ENCODE assay signal across 8 cellular contexts in genomic region chr5:112417931-112418358, GRCh38. TPM values are rescaled to one million over a fixed set of nuclear protein-coding genes. Genes with fewer than 3 reads are reported as not detected.
A peak's percentile ranks its signal among the peaks of the same experiment; 100 is the strongest.
DNase-seq lines count a peak whose midpoint lies in the region; ATAC-seq and TF ChIP-seq lines count a peak whose summit lies in the region.

No MANE protein-coding gene starts in this region.

- H3K36me3 Mint-ChIP-seq in activated CD4-positive, alpha-beta memory T cell treated with anti-CD3 and anti-CD28 coated beads, Interleukin-2, amount 10 ng/mL, durations not matched to agents 7 days and 5 days (ENCODE audit: low read depth), result no peaks in the 10 kb centered on the region
- no peaks in the 10 kb centered on the region for H3K36me3 Mint-ChIP-seq in natural killer cell

- no peaks in the 10 kb centered on the region for H4K20me1 ChIP-seq in fibroblast of lung (ENCODE audit: control insufficient read depth, extremely low read depth, insufficient read depth, low read length)

- H3K9me3 ChIP-seq in fibroblast of lung (ENCODE audit: control insufficient read depth, insufficient read depth, low read depth, low read length) (no peaks in the 10 kb centered on the region), transverse colon (no peaks in the 10 kb centered on the region)

- H3K4me3 Mint-ChIP-seq in activated CD4-positive, alpha-beta memory T cell treated with anti-CD3 and anti-CD28 coated beads, Interleukin-2, amount 10 ng/mL, durations not matched to agents 7 days and 5 days, result peak overlapping the region; percentile 66
- H3K4me3 Mint-ChIP-seq in natural killer cell, result peak overlapping the region; percentile 91

- peak overlapping the region; percentile 31 for H3K4me3 ChIP-seq in AG10803 (ENCODE audit: low read length)
- peak overlapping the region; percentile 43 to 50 (median 48) for H3K4me3 ChIP-seq in fibroblast of lung (replicated peaks in 1 of 4; ENCODE audit: control extremely low read depth in 1 of 4, insufficient read depth in 1 of 4, low read depth in 3 of 4, low read length in 4 of 4)
- H3K4me3 ChIP-seq in transverse colon, result peak overlapping the region; percentile 77 to 88 (median 84)

- H3K79me2 ChIP-seq in fibroblast of lung (ENCODE audit: control insufficient read depth, insufficient read depth, low read length), result no peaks in the 10 kb centered on the region

- in situ Hi-C loops in transverse colon (cut with MboI; ENCODE audit: low pct_ligation_motif_present in 1 of 4, low pct_unique_long_range_greater_than_20kb in 1 of 4, low sequenced_read_pairs in 3 of 4), result loop anchor here in 2 of 4 donors (25.0 kb wide), 1 partner anchor 206 kb away; no protein-coding TSS in a partner anchor

- H3K27me3 ChIP-seq in fibroblast of lung (ENCODE audit: control insufficient read depth, insufficient read depth, low read length) (peaks cover 5% of the 10 kb centered on the region), transverse colon (peaks cover 9% of the 10 kb centered on the region)

- POLR2A ChIA-PET in activated CD4-positive, alpha-beta memory T cell treated with anti-CD3 and anti-CD28 coated beads, Interleukin-2, amount 10 ng/mL, durations not matched to agents 7 days and 5 days (lab: Charles Lee), result interaction anchor here (0.6 to 2.4 kb wide), 6 partner anchors 14 to 1194 kb away, joined by 3 to 13 read pairs (median 3); partner anchors contain the start of genes CAMK4 and DCP2

- no peak overlapping the region for H3K27ac ChIP-seq in fibroblast of lung (ENCODE audit: insufficient read depth, low read length)
- H3K27ac ChIP-seq in transverse colon, result peak overlapping the region; percentile 83 to 86 (median 85)

- H3K4me1 ChIP-seq in fibroblast of lung (ENCODE audit: control insufficient read depth, extremely low read depth, insufficient read depth, low read length), result no peaks in the 10 kb centered on the region
- H3K4me1 ChIP-seq in transverse colon, result peaks cover 0 to 9% (median 1%) of the 10 kb centered on the region in 4 donors

- intact Hi-C loops in natural killer cell (cut with micrococcal nuclease), result loop anchor here (5.0 kb wide), 1 partner anchor 61 kb away; no protein-coding TSS in a partner anchor
- intact Hi-C loops in transverse colon (cut with DNase I; ENCODE audit: low total_unique reads), result loop anchor here (5.0 to 10.0 kb wide), 2 partner anchors 91 to 243 kb away; no protein-coding TSS in a partner anchor

- no peaks in the 10 kb centered on the region for H3K36me3 ChIP-seq in fibroblast of lung (ENCODE audit: control insufficient read depth, insufficient read depth, low read length)
- no peaks in the 10 kb centered on the region for H3K36me3 ChIP-seq in transverse colon

- H2AFZ ChIP-seq in fibroblast of lung (ENCODE audit: low read length), result peak overlapping the region; percentile 74

- H3K27me3 Mint-ChIP-seq in activated CD4-positive, alpha-beta memory T cell treated with anti-CD3 and anti-CD28 coated beads, Interleukin-2, amount 10 ng/mL, durations not matched to agents 7 days and 5 days, result peaks cover 62% of the 10 kb centered on the region
- peaks cover 9 to 13% of the 10 kb centered on the region in 2 donors for H3K27me3 Mint-ChIP-seq in natural killer cell (ENCODE audit: low read depth in 2 of 2)

- peak; percentile 16 for TF ChIP-seq POLR2A in transverse colon (IDR thresholded peaks at IDR 0.05)

- TF ChIP-seq CTCF in AG10803 (conservative IDR thresholded peaks at IDR 0.05; ENCODE audit: low read length) (no peak), fibroblast of lung (conservative IDR thresholded peaks at IDR 0.05 in 1 of 2, IDR thresholded peaks at IDR 0.05 in 1 of 2; ENCODE audit: low read depth in 1 of 2, low read length in 2 of 2) (no peak), natural killer cell (IDR thresholded peaks at IDR 0.05) (no peak), transverse colon (IDR thresholded peaks at IDR 0.05) (no peak)

- CTCF ChIA-PET in activated CD4-positive, alpha-beta memory T cell treated with anti-CD3 and anti-CD28 coated beads, Interleukin-2, amount 10 ng/mL, durations not matched to agents 7 days and 5 days (lab: Charles Lee), result interaction anchor here (0.9 to 1.3 kb wide), 3 partner anchors 11 to 340 kb away, joined by 3 read pairs; no protein-coding TSS in a partner anchor

- ATAC-seq in GM19035 (IDR thresholded peaks at IDR 0.05; ENCODE audit: unreplicated experiment) (peak; percentile 47), HG03442 (IDR thresholded peaks at IDR 0.05; ENCODE audit: unreplicated experiment) (peak; percentile 34), natural killer cell (peak; percentile 62 to 80 (median 65))

- peak overlapping the region; percentile 2 for H3K27ac Mint-ChIP-seq in activated CD4-positive, alpha-beta memory T cell treated with anti-CD3 and anti-CD28 coated beads, Interleukin-2, amount 10 ng/mL, durations not matched to agents 7 days and 5 days
- H3K27ac Mint-ChIP-seq in natural killer cell, result peak overlapping the region; percentile 76 to 92

- peaks cover 11% of the 10 kb centered on the region for H3K4me1 Mint-ChIP-seq in activated CD4-positive, alpha-beta memory T cell treated with anti-CD3 and anti-CD28 coated beads, Interleukin-2, amount 10 ng/mL, durations not matched to agents 7 days and 5 days
- H3K4me1 Mint-ChIP-seq in natural killer cell, result peaks cover 10 to 24% of the 10 kb centered on the region in 2 donors

- no peak for TF ChIP-seq EP300 in transverse colon (IDR thresholded peaks at IDR 0.05; ENCODE audit: low read depth)

- H3K4me2 ChIP-seq in fibroblast of lung (ENCODE audit: extremely low read depth, insufficient read depth, low read length), result peak overlapping the region; percentile 92

- no peak for DNase-seq in AG10803 (ENCODE audit: low read depth)
- peak; percentile 73 for DNase-seq in activated CD4-positive, alpha-beta memory T cell treated with anti-CD3 and anti-CD28 coated beads, Interleukin-2, amount 10 ng/mL, durations not matched to agents 7 days and 5 days
- peak in 1 of 2 donors; percentile 23 for DNase-seq in fibroblast of lung (ENCODE audit: low read depth in 2 of 2)
- DNase-seq in natural killer cell, result peak; percentile 46
- peak; percentile 50 for DNase-seq in transverse colon
- DNase-seq in SHP77 (lab: John Stamatoyannopoulos, UW), result no peak

- H3K9me3 Mint-ChIP-seq in activated CD4-positive, alpha-beta memory T cell treated with anti-CD3 and anti-CD28 coated beads, Interleukin-2, amount 10 ng/mL, durations not matched to agents 7 days and 5 days, result no peaks in the 10 kb centered on the region
- H3K9me3 Mint-ChIP-seq in natural killer cell, result no peaks in the 10 kb centered on the region

- 1 to 20% methylated on average over 1 to 14 of the region's 14 CpGs for WGBS in transverse colon (ENCODE audit: low coverage in 1 of 2), 2 donors

- no peak overlapping the region for H3K9ac ChIP-seq in fibroblast of lung (ENCODE audit: insufficient read depth, low read length)

RNA-seq across cellular contexts. Expression of gene EPB41L4A, which starts 1.1 kb away (rescaled TPM):
- 1 to 10 TPM; 2.3 to 3.3 TPM for total RNA-seq in activated CD4-positive, alpha-beta memory T cell treated with anti-CD3 and anti-CD28 coated beads, Interleukin-2, amount 10 ng/mL, durations not matched to agents 7 days and 5 days
- 0.50 and 0.51 TPM in 2 replicates for total RNA-seq in fibroblast of lung
- polyA plus RNA-seq in fibroblast of lung, result 0.23 and 0.28 TPM in 2 replicates
- polyA plus RNA-seq in fibroblast of lung (2012), result 0.03 and 0.76 TPM in 2 replicates
- not detected in 2 replicates for polyA minus RNA-seq in fibroblast of lung (ENCODE audit: low replicate concordance)
- total RNA-seq in natural killer cell, result 10 to 100 TPM; 21.9 to 30.4 (median 22.1) TPM
- total RNA-seq in transverse colon, result 10 to 100 TPM; 10.1 to 32.9 (median 11.6) TPM

Comparison
In these comparisons a context has a peak if more than half of its experiments do, and no peak if none do; other contexts are left out.
1. DNase-seq: peak in activated CD4-positive, alpha-beta memory T cell treated with anti-CD3 and anti-CD28 coated beads, Interleukin-2, amount 10 ng/mL, durations not matched to agents 7 days and 5 days (single experiment), natural killer cell (single experiment) and transverse colon (single experiment); none in AG10803 (single experiment) and SHP77 (0 of 2).
2. H3K4me3 ChIP-seq: peak in every context shown above with its lines; median percentile 84 in transverse colon; 48 in fibroblast of lung; 31 in AG10803.
3. Peak in every context shown above with its lines, with median percentiles within 50 percentile points of each other: ATAC-seq.